ENCODE assay signal across 1 cellular context in genomic region chr4:53322696-53323095, GRCh38.
TF ChIP-seq lines count a peak whose summit lies in the region.

No MANE protein-coding gene starts in this region.

TF ChIP-seq in endothelial cell of umbilical vein, 7 proteins besides CTCF, POLR2A, EP300 and RAD21:
- no peak for TF ChIP-seq EZH2 (IDR thresholded peaks at IDR 0.05; ENCODE audit: borderline replicate concordance, low read depth, low read length, severe bottlenecking)
- TF ChIP-seq FOS (IDR thresholded peaks at IDR 0.05; ENCODE audit: borderline replicate concordance, insufficient read depth, low read length): no peak
- no peak for TF ChIP-seq MYC (IDR thresholded peaks at IDR 0.05; ENCODE audit: low read depth, low read length)
- no peak for TF ChIP-seq JUN (IDR thresholded peaks at IDR 0.05; ENCODE audit: borderline replicate concordance, insufficient read depth, insufficient read length, low read depth)
- TF ChIP-seq POLR2AphosphoS5 (IDR thresholded peaks at IDR 0.05; ENCODE audit: insufficient read depth, low read depth, low read length): no peak
